ENCODE assay signal across 12 cellular contexts in the genomic region with DNA sequence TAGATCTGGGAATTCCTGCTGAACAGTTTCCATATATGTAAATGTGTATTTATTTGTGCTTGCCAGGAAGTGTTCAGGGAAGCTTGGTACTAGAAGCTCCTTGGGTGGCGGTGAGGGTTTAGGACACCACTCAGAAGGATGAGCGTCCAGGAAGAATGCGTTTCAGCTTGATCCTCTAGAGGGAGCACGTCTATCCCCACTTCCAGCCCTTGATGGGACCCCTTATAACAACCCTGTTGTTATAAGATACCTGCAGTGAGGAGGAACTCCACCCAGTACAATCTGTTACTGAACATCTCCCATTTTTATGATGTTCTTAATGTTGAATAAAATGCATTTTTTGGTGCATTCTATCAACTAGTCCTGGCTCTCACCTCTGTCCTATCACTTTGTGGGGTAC.
DNase-seq lines count a peak whose midpoint lies in the region; ATAC-seq, FAIRE-seq and TF ChIP-seq lines count a peak whose summit lies in the region.
"Had no signal": no experiment of that assay in that cellular context is flagged by ENCODE, and none has a peak within 500 bp of the region (broad histone marks: within the 10 kb centered on the region; RNA-seq: fewer than 3 reads in every experiment).

No MANE protein-coding gene starts in this region.

- no peak overlapping the region for H3K4me3 ChIP-seq in bronchial epithelial cell (ENCODE audit: low read depth, low read length)
- H3K4me3 ChIP-seq in neural cell (ENCODE audit: low read length): no peak overlapping the region
- H3K4me3 ChIP-seq: BLaER1 had no signal

- H3K36me3 Mint-ChIP-seq in activated CD4-positive, alpha-beta T cell treated with anti-CD3 and anti-CD28 coated beads, Interleukin-2, amount 10 ng/mL, durations not matched to agents 24 days and 14 days (ENCODE audit: low read depth): peaks cover 76% of the 10 kb centered on the region

- H3K27me3 ChIP-seq in bronchial epithelial cell (ENCODE audit: control insufficient read depth, insufficient read depth, low read length) (no peaks in the 10 kb centered on the region), neural cell (ENCODE audit: insufficient read depth, low read depth, low read length) (no peaks in the 10 kb centered on the region)
- H3K27me3 ChIP-seq: BLaER1 had no signal

- FAIRE-seq in bronchial epithelial cell (lab: Jason Lieb, UNC): no peak
- FAIRE-seq: TTC549 had no signal

- no peaks in the 10 kb centered on the region for H3K27me3 Mint-ChIP-seq in activated CD4-positive, alpha-beta T cell treated with anti-CD3 and anti-CD28 coated beads, Interleukin-2, amount 10 ng/mL, durations not matched to agents 24 days and 14 days

- TF ChIP-seq CTCF in LNCAP (IDR thresholded peaks at IDR 0.05): peak; percentile 46
- peak; percentile 28 for TF ChIP-seq CTCF in bronchial epithelial cell (IDR thresholded peaks at IDR 0.05; ENCODE audit: insufficient read depth, low read length, severe bottlenecking)
- TF ChIP-seq CTCF in neural cell (IDR thresholded peaks at IDR 0.05; ENCODE audit: poor library complexity, severe bottlenecking): peak; percentile 14

- peak overlapping the region; percentile 69 for H3K27ac Mint-ChIP-seq in activated CD4-positive, alpha-beta T cell treated with anti-CD3 and anti-CD28 coated beads, Interleukin-2, amount 10 ng/mL, durations not matched to agents 24 days and 14 days
- H3K27ac Mint-ChIP-seq: activated naive CD4-positive, alpha-beta T cell treated with anti-CD3 and anti-CD28 coated beads for 36 hours had no signal

- H3K9me3 Mint-ChIP-seq in activated CD4-positive, alpha-beta T cell treated with anti-CD3 and anti-CD28 coated beads, Interleukin-2, amount 10 ng/mL, durations not matched to agents 24 days and 14 days: peaks cover 3% of the 10 kb centered on the region
- H3K9me3 Mint-ChIP-seq: activated naive CD4-positive, alpha-beta T cell treated with anti-CD3 and anti-CD28 coated beads for 36 hours had no signal

- H3K9ac ChIP-seq in neural cell (ENCODE audit: low read length): no peak overlapping the region
- H3K9ac ChIP-seq: BLaER1 had no signal

- peaks cover 37% of the 10 kb centered on the region for H3K4me1 Mint-ChIP-seq in activated CD4-positive, alpha-beta T cell treated with anti-CD3 and anti-CD28 coated beads, Interleukin-2, amount 10 ng/mL, durations not matched to agents 24 days and 14 days

- no peaks in the 10 kb centered on the region for H3F3A ChIP-seq in neural cell (ENCODE audit: insufficient read depth, low read length, poor library complexity, severe bottlenecking)

- H4K20me1 ChIP-seq in neural cell (ENCODE audit: insufficient read depth): no peaks in the 10 kb centered on the region

- H3K4me3 Mint-ChIP-seq in activated CD4-positive, alpha-beta T cell treated with anti-CD3 and anti-CD28 coated beads, Interleukin-2, amount 10 ng/mL, durations not matched to agents 24 days and 14 days: no peak overlapping the region
- H3K4me3 Mint-ChIP-seq: activated naive CD4-positive, alpha-beta T cell treated with anti-CD3 and anti-CD28 coated beads for 36 hours had no signal

- TF ChIP-seq RAD21 in neural cell (conservative IDR thresholded peaks at IDR 0.05): no peak

- no peak for DNase-seq in activated CD4-positive, alpha-beta T cell treated with anti-CD3 and anti-CD28 coated beads, Interleukin-2, amount 10 ng/mL, durations not matched to agents 24 days and 14 days
- no peak for DNase-seq in activated CD4-positive, alpha-beta T cell treated with anti-CD3 and anti-CD28 coated beads, Interleukin-2, amount 50 U/mL, for 4 hours
- DNase-seq in bronchial epithelial cell (ENCODE audit: low read depth) (no peak), GM19240 (ENCODE audit: insufficient read length, low spot score) (no peak), AG08395 (ENCODE audit: low spot score) (no peak)
- DNase-seq: activated naive CD4-positive, alpha-beta T cell treated with anti-CD3 and anti-CD28 coated beads for 36 hours; stimulated activated CD4-positive, alpha-beta T cell treated with anti-CD3 and anti-CD28 coated beads, Interleukin-12 subunit alpha, Interleukin-12 subunit beta, amount 100 ng/mL, for 4 hours had no signal

- H3K79me2 ChIP-seq in neural cell (replicated peaks; ENCODE audit: insufficient read depth, low read length): no peaks in the 10 kb centered on the region

- H3K4me2 ChIP-seq in neural cell (ENCODE audit: low read length): no peak overlapping the region
- H3K4me2 ChIP-seq: BLaER1 had no signal

- no peak overlapping the region for H2AFZ ChIP-seq in neural cell (ENCODE audit: low read depth, low read length)

- intact Hi-C loops in activated CD4-positive, alpha-beta T cell treated with anti-CD3 and anti-CD28 coated beads, Interleukin-2, amount 10 ng/mL, durations not matched to agents 24 days and 14 days (cut with micrococcal nuclease): loop anchor here (5.0 kb wide), 1 partner anchor 187 kb away; no protein-coding TSS in a partner anchor

- H3K9me2 ChIP-seq in neural cell (ENCODE audit: insufficient read depth, low read length): no peaks in the 10 kb centered on the region

- TF ChIP-seq EP300 in neural cell (conservative IDR thresholded peaks at IDR 0.05; ENCODE audit: poor library complexity, severe bottlenecking): no peak

- no peaks in the 10 kb centered on the region for H3K36me3 ChIP-seq in bronchial epithelial cell (ENCODE audit: control insufficient read depth, insufficient read depth, low read length)
- H3K36me3 ChIP-seq in neural cell (ENCODE audit: insufficient read depth, low read length): peaks cover 28% of the 10 kb centered on the region

- ATAC-seq in HG02981 (IDR thresholded peaks at IDR 0.05; ENCODE audit: unreplicated experiment): no peak

- H3K9me3 ChIP-seq in neural cell (ENCODE audit: low read length): no peaks in the 10 kb centered on the region
- H3K9me3 ChIP-seq: BLaER1 had no signal

- no peak overlapping the region for H3K27ac ChIP-seq in neural cell (ENCODE audit: low read length)
- H3K27ac ChIP-seq: BLaER1 had no signal

TF ChIP-seq in neural cell, 6 proteins besides CTCF, POLR2A, EP300 and RAD21:
- TF ChIP-seq TAF1 (IDR thresholded peaks at IDR 0.05; ENCODE audit: low read depth): no peak
- no peak for TF ChIP-seq SMC3 (conservative IDR thresholded peaks at IDR 0.05; ENCODE audit: poor library complexity)
- TF ChIP-seq EZH2 (IDR thresholded peaks at IDR 0.05; ENCODE audit: borderline replicate concordance, insufficient read depth, low read length, poor library complexity, severe bottlenecking): no peak
